8 cellular contexts compared by ENCODE assay signal in the genomic region with DNA sequence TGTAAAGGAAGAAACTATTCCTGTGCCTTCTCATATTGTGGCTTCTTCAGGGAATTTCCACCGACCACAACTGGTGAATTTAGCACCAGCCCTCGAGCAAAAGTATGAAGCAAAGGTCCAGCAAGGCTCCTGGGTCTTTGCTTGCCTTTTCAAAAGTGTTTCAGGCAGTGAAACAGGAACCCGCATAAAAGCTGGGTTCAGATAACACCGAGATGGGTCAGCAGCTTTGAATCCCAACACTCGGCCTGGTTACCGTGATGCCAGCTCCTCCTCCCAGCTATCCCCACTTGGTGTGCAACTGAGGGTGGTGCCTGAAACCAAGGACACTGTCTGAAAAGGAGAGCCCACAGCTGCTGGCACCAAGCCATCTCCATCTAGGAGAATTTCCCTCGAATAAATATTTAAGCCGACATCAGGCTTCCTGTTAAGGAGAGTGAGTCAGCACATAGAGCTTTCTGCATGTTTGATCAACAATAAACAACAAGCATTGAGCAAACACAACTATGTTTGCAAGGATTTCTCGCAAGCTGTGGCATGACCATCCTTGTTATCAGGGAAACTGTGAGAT.
DNase-seq lines count a peak whose midpoint lies in the region; ATAC-seq, FAIRE-seq and TF ChIP-seq lines count a peak whose summit lies in the region.

No MANE protein-coding gene starts in this region.

- ATAC-seq in GM18858 (IDR thresholded peaks at IDR 0.05; ENCODE audit: unreplicated experiment): no peak

- no peaks in the 10 kb centered on the region for H3K27me3 ChIP-seq in KMS-11 (ENCODE audit: insufficient read depth, low read depth)
- no peaks in the 10 kb centered on the region for H3K27me3 ChIP-seq in astrocyte (ENCODE audit: insufficient read depth, low read length)
- no peaks in the 10 kb centered on the region for H3K27me3 ChIP-seq in layer of hippocampus (ENCODE audit: control insufficient read depth, insufficient read depth, low read length)
- no peaks in the 10 kb centered on the region for H3K27me3 ChIP-seq in HAP-1 (ENCODE audit: low read depth)
- H3K27me3 ChIP-seq in H9 (ENCODE audit: insufficient read depth, low read length): no peaks in the 10 kb centered on the region

- TF ChIP-seq CTCF in KMS-11 (conservative IDR thresholded peaks at IDR 0.05; ENCODE audit: low read depth, low read length): no peak
- TF ChIP-seq CTCF in astrocyte (IDR thresholded peaks at IDR 0.05; ENCODE audit: insufficient read depth, low read depth, low read length): no peak
- TF ChIP-seq CTCF in H9 (conservative IDR thresholded peaks at IDR 0.05): no peak

- no peaks in the 10 kb centered on the region for H3K36me3 ChIP-seq in KMS-11 (ENCODE audit: insufficient read depth)
- peaks cover 24% of the 10 kb centered on the region for H3K36me3 ChIP-seq in astrocyte (ENCODE audit: insufficient read depth, low read length)
- peaks cover 5% of the 10 kb centered on the region; the same call in 1 of the 2 replicates for H3K36me3 ChIP-seq in HAP-1 (replicated peaks)

- H3K4me1 ChIP-seq in KMS-11 (ENCODE audit: low read depth, poor library complexity, severe bottlenecking) (peaks cover 25% of the 10 kb centered on the region), astrocyte (ENCODE audit: insufficient read depth, low read length) (peaks cover 25% of the 10 kb centered on the region), HAP-1 (peaks cover 1% of the 10 kb centered on the region), H9 (ENCODE audit: insufficient read depth, low read length) (no peaks in the 10 kb centered on the region; the same call in 1 of the 2 replicates)

- H2BK20ac ChIP-seq in H9 (ENCODE audit: low read depth, low read length, poor library complexity, severe bottlenecking): no peak overlapping the region

- H3K14ac ChIP-seq in H9 (ENCODE audit: insufficient read depth, low read length): no peak overlapping the region

- peaks cover 35% of the 10 kb centered on the region for H3K36me3 Mint-ChIP-seq in astrocyte (ENCODE audit: low read depth, unreplicated experiment)
- peaks cover 14 to 28% (median 20%) of the 10 kb centered on the region in 3 experiments; a peak in 6 of 7 replicates for H3K36me3 Mint-ChIP-seq in H9 (ENCODE audit: insufficient read depth in 1 of 3, low read depth in 3 of 3)

- peak; percentile 20 for FAIRE-seq in astrocyte (lab: Jason Lieb, UNC)

- H3K9me3 Mint-ChIP-seq in astrocyte (ENCODE audit: unreplicated experiment) (no peaks in the 10 kb centered on the region), H9 (no peaks in the 10 kb centered on the region)

- no peak overlapping the region for H2AK5ac ChIP-seq in H9 (ENCODE audit: insufficient read length, low read length)

- H3K27ac Mint-ChIP-seq in astrocyte (ENCODE audit: unreplicated experiment) (peak overlapping the region; percentile 93), H9 (no peak overlapping the region; a peak in 1 of 7 replicates)

- H4K8ac ChIP-seq in H9 (replicated peaks; ENCODE audit: insufficient read length, low read depth, low read length): no peak overlapping the region

- H3K27ac ChIP-seq in KMS-11 (peak overlapping the region; percentile 58), astrocyte (ENCODE audit: low read depth, low read length) (peak overlapping the region; percentile 50), layer of hippocampus (ENCODE audit: low read depth, low read length) (peak overlapping the region; percentile 48), H9 (ENCODE audit: insufficient read length, low read depth, low read length) (no peak overlapping the region)

- no CpG with 5 or more reads among the region's 9 CpGs for WGBS in H9 (ENCODE audit: extremely low coverage, insufficient read length, low lambda C conversion rate)

- H3K4me1 Mint-ChIP-seq in astrocyte (ENCODE audit: low read depth, unreplicated experiment) (peaks cover 32% of the 10 kb centered on the region), H9 (peaks cover 7 to 10% of the 10 kb centered on the region in 2 experiments)

- no peak overlapping the region for H3K23ac ChIP-seq in H9 (ENCODE audit: insufficient read length, low read depth, low read length)

- no peak overlapping the region for H3K4me3 Mint-ChIP-seq in astrocyte (ENCODE audit: unreplicated experiment)
- H3K4me3 Mint-ChIP-seq in H9: no peak overlapping the region

- no peak overlapping the region for H4K91ac ChIP-seq in H9 (ENCODE audit: insufficient read length, low read depth, low read length)

- in situ Hi-C loops in HAP-1 (cut with MboI; ENCODE audit: low sequenced_read_pairs): no loop called here

- H3K9me3 ChIP-seq in astrocyte (ENCODE audit: insufficient read depth, low read depth, low read length) (no peaks in the 10 kb centered on the region), HAP-1 (no peaks in the 10 kb centered on the region), H9 (ENCODE audit: control insufficient read depth, low read depth, low read length) (no peaks in the 10 kb centered on the region)

- no peaks in the 10 kb centered on the region for H3K23me2 ChIP-seq in H9 (ENCODE audit: insufficient read length, low read depth, low read length, poor library complexity, severe bottlenecking)

- H3K9ac ChIP-seq in KMS-11 (peak overlapping the region; percentile 10; the same call in 1 of the 2 replicates), astrocyte (ENCODE audit: low read length) (peak overlapping the region; percentile 19), H9 (ENCODE audit: extremely low read depth, insufficient read length, low read length) (no peak overlapping the region)

- no peaks in the 10 kb centered on the region for H3K79me2 ChIP-seq in KMS-11 (ENCODE audit: insufficient read depth, low read depth)
- no peaks in the 10 kb centered on the region for H3K79me2 ChIP-seq in astrocyte (ENCODE audit: insufficient read depth, low read length)
- no peaks in the 10 kb centered on the region for H3K79me2 ChIP-seq in H9 (ENCODE audit: insufficient read depth, low read length)

- H3K4me3 ChIP-seq in KMS-11 (IDR thresholded peaks at IDR 0.05; ENCODE audit: insufficient read depth, low read depth, low read length) (peak overlapping the region; percentile 17), astrocyte (ENCODE audit: insufficient read depth, low read depth, low read length) (no peak overlapping the region), HAP-1 (no peak overlapping the region)

- no peak overlapping the region for H2BK15ac ChIP-seq in H9 (ENCODE audit: low read depth, low read length)

- H3T11ph ChIP-seq in H9 (ENCODE audit: low read length): no peak overlapping the region

- H4K5ac ChIP-seq in H9 (ENCODE audit: insufficient read length, low read depth, low read length): no peak overlapping the region

- peak overlapping the region; percentile 52 for H3K4me2 ChIP-seq in KMS-11
- peak overlapping the region; percentile 50 for H3K4me2 ChIP-seq in astrocyte (ENCODE audit: low read length)
- no peak overlapping the region for H3K4me2 ChIP-seq in H9 (ENCODE audit: insufficient read depth, insufficient read length, low read length)

- no peaks in the 10 kb centered on the region for H4K20me1 ChIP-seq in KMS-11 (ENCODE audit: insufficient read depth)
- no peaks in the 10 kb centered on the region for H4K20me1 ChIP-seq in astrocyte (ENCODE audit: insufficient read depth, low read length)
- no peaks in the 10 kb centered on the region for H4K20me1 ChIP-seq in H9 (ENCODE audit: control insufficient read depth, insufficient read depth, insufficient read length)

- no peak overlapping the region for H3K18ac ChIP-seq in H9 (ENCODE audit: insufficient read length, low read depth, low read length)

- no peak overlapping the region for H3K56ac ChIP-seq in H9 (ENCODE audit: insufficient read length, low read depth, low read length)

- H2BK120ac ChIP-seq in H9 (ENCODE audit: low read depth, low read length, poor library complexity, severe bottlenecking): no peak overlapping the region

- no peak overlapping the region for H2BK12ac ChIP-seq in H9 (ENCODE audit: insufficient read length, low read depth, low read length)

- H3K4ac ChIP-seq in H9 (ENCODE audit: low read depth, low read length): no peak overlapping the region

- no peaks in the 10 kb centered on the region for H3K79me1 ChIP-seq in H9 (ENCODE audit: insufficient read depth, low read depth, low read length, poor library complexity, severe bottlenecking)

- H3K27me3 Mint-ChIP-seq in astrocyte (ENCODE audit: low read depth, unreplicated experiment) (no peaks in the 10 kb centered on the region), H9 (ENCODE audit: low read depth) (no peaks in the 10 kb centered on the region)

- DNase-seq in A172 (ENCODE audit: low spot score) (peak; percentile 84), astrocyte (ENCODE audit: low read depth) (peak; percentile 70), HAP-1 (ENCODE audit: low spot score in 2 of 2) (no peak), H9 (no peak)
- DNase-seq in stimulated activated CD4-positive, alpha-beta T cell treated with anti-CD3 and anti-CD28 coated beads, Interleukin-12 subunit alpha, Interleukin-12 subunit beta, amount 100 ng/mL, for 4 hours: no peak

- peak overlapping the region; percentile 76 for H2AFZ ChIP-seq in KMS-11 (ENCODE audit: low read depth)
- no peak overlapping the region for H2AFZ ChIP-seq in astrocyte (ENCODE audit: low read depth, low read length)
- no peak overlapping the region for H2AFZ ChIP-seq in H9 (ENCODE audit: low read length)

- no peak overlapping the region for H2BK5ac ChIP-seq in H9 (ENCODE audit: insufficient read length, low read length)

Comparison
In these comparisons a context has a peak if more than half of its experiments do, and no peak if none do; other contexts are left out.
1. DNase-seq: peak in A172 (single experiment) and astrocyte (single experiment); none in stimulated activated CD4-positive, alpha-beta T cell treated with anti-CD3 and anti-CD28 coated beads, Interleukin-12 subunit alpha, Interleukin-12 subunit beta, amount 100 ng/mL, for 4 hours (single experiment), HAP-1 (0 of 2) and H9 (single experiment).